1 cellular context compared by ENCODE assay signal in genomic region chr1:26856604-26857469, GRCh38.
TF ChIP-seq lines count a peak whose summit lies in the region.

No MANE protein-coding gene starts in this region.

TF ChIP-seq in H1, 55 proteins besides CTCF, POLR2A, EP300 and RAD21:
- TF ChIP-seq CTBP2 (IDR thresholded peaks at IDR 0.05; ENCODE audit: borderline replicate concordance, insufficient read depth, insufficient read length, low read length) = no peak
- no peak for TF ChIP-seq TEAD4 (IDR thresholded peaks at IDR 0.05; ENCODE audit: low read depth, low read length)
- TF ChIP-seq GABPA (IDR thresholded peaks at IDR 0.05; ENCODE audit: borderline replicate concordance, insufficient read depth, low read length) = no peak
